Comparison of ENCODE assay signal across 10 cellular contexts in genomic region chr10:90652519-90652918, GRCh38.
DNase-seq lines count a peak whose midpoint lies in the region; ATAC-seq, FAIRE-seq and TF ChIP-seq lines count a peak whose summit lies in the region.
"Had no signal": no experiment of that assay in that cellular context is flagged by ENCODE, and none has a peak within 500 bp of the region (broad histone marks: within the 10 kb centered on the region; RNA-seq: fewer than 3 reads in every experiment).

No MANE protein-coding gene starts in this region.

- DNase-seq in ELR (ENCODE audit: low read depth), result peak; percentile 40
- no peak for DNase-seq in GM12878 (ENCODE audit: low read depth, low spot score)
- DNase-seq in CD8-positive, alpha-beta memory T cell, result no peak
- DNase-seq in NCI-H2171 (lab: John Stamatoyannopoulos, UW), result no peak
- DNase-seq: cerebellar nuclear complex had no signal

- H3F3A ChIP-seq in neural cell (ENCODE audit: insufficient read depth, low read length, poor library complexity, severe bottlenecking), result no peaks in the 10 kb centered on the region

- POLR2A ChIA-PET in GM12878 (lab: Charles Lee), result no interaction called here
- POLR2A ChIA-PET in CD8-positive, alpha-beta memory T cell (lab: Charles Lee), result no interaction called here

- H3K36me3 ChIP-seq in GM12878 (ENCODE audit: control insufficient read depth in 2 of 2, insufficient read depth in 2 of 2, low read length in 1 of 2) (no peaks in the 10 kb centered on the region), neural cell (ENCODE audit: insufficient read depth, low read length) (no peaks in the 10 kb centered on the region)
- no peaks in the 10 kb centered on the region for H3K36me3 ChIP-seq in CD8-positive, alpha-beta memory T cell (ENCODE audit: insufficient read depth, low read length)

- no peak overlapping the region for H3K4me3 Mint-ChIP-seq in CD8-positive, alpha-beta memory T cell

- RAD21 ChIA-PET in GM12878 (lab: Charles Lee; ENCODE audit: unreplicated experiment), result no interaction called here

- TF ChIP-seq EP300 in GM12878 (IDR thresholded peaks at IDR 0.05; ENCODE audit: borderline replicate concordance in 1 of 2, control insufficient read depth in 1 of 2, low read depth in 2 of 2, low read length in 2 of 2) (no peak), neural cell (conservative IDR thresholded peaks at IDR 0.05; ENCODE audit: poor library complexity, severe bottlenecking) (no peak)

- H3K4me3 ChIP-seq in GM12878 (no peak overlapping the region), neural cell (ENCODE audit: low read length) (no peak overlapping the region)
- H3K4me3 ChIP-seq in CD8-positive, alpha-beta memory T cell (ENCODE audit: low read length), result no peak overlapping the region

- H2AFZ ChIP-seq in GM12878 (ENCODE audit: control insufficient read depth, low read depth, low read length), result no peak overlapping the region
- no peak overlapping the region for H2AFZ ChIP-seq in neural cell (ENCODE audit: low read depth, low read length)

- no peak overlapping the region for H3K27ac Mint-ChIP-seq in CD8-positive, alpha-beta memory T cell

- TF ChIP-seq POLR2A in GM12878 (IDR thresholded peaks at IDR 0.05; ENCODE audit: low read depth, low read length), result no peak

- SMC1A ChIA-PET in GM12878 (lab: Charles Lee; ENCODE audit: uncharacterized antibody, unreplicated experiment), result interaction anchor here (0.6 to 1.3 kb wide), 3 partner anchors 213 to 700 kb away, joined by 3 read pairs; no protein-coding TSS in a partner anchor

- H3K79me2 ChIP-seq in GM12878 (ENCODE audit: control insufficient read depth, insufficient read depth, low read length) (no peaks in the 10 kb centered on the region), neural cell (replicated peaks; ENCODE audit: insufficient read depth, low read length) (no peaks in the 10 kb centered on the region)

- H3K9me3 Mint-ChIP-seq in CD8-positive, alpha-beta memory T cell, result peaks cover 0 to 5% (median 4%) of the 10 kb centered on the region in 5 donors

- H3K4me1 Mint-ChIP-seq in CD8-positive, alpha-beta memory T cell, result no peaks in the 10 kb centered on the region

- H3K27me3 ChIP-seq in GM12878 (replicated peaks in 1 of 2; ENCODE audit: control insufficient read depth in 2 of 2, insufficient read depth in 2 of 2, low read length in 1 of 2) (no peaks in the 10 kb centered on the region), neural cell (ENCODE audit: insufficient read depth, low read depth, low read length) (no peaks in the 10 kb centered on the region)
- H3K27me3 ChIP-seq in CD8-positive, alpha-beta memory T cell (ENCODE audit: insufficient read depth, low read length, poor library complexity, severe bottlenecking), result no peaks in the 10 kb centered on the region

- BruUV-seq in GM12878 (replicated peaks; lab: Mats Ljungman, UMichigan), result no TSS peak

- in situ Hi-C loops in GM12878 (cut with MboI), result no loop called here

- peaks cover 0 to 4% of the 10 kb centered on the region in 2 donors for H3K27me3 Mint-ChIP-seq in CD8-positive, alpha-beta memory T cell

- H3K9me3 ChIP-seq in GM12878 (replicated peaks; ENCODE audit: control insufficient read depth, insufficient read depth, low read length) (no peaks in the 10 kb centered on the region), neural cell (ENCODE audit: low read length) (no peaks in the 10 kb centered on the region)
- H3K9me3 ChIP-seq in CD8-positive, alpha-beta memory T cell (ENCODE audit: low read length), result no peaks in the 10 kb centered on the region

- TF ChIP-seq CTCF in LNCAP (IDR thresholded peaks at IDR 0.05) (peak; percentile 78), GM12878 (IDR thresholded peaks at IDR 0.05 in 2 of 3, conservative IDR thresholded peaks at IDR 0.05 in 1 of 3; ENCODE audit: control insufficient read depth in 2 of 3, extremely low read depth in 1 of 3, insufficient read depth in 1 of 3, low read depth in 3 of 3, low read length in 3 of 3) (peak; percentile 27 to 37 (median 35); a peak in 4 of 6 replicates), neural cell (IDR thresholded peaks at IDR 0.05; ENCODE audit: poor library complexity, severe bottlenecking) (peak; percentile 47)

- H3K9ac ChIP-seq in GM12878 (ENCODE audit: control insufficient read depth, insufficient read depth, low read length), result no peak overlapping the region
- H3K9ac ChIP-seq in neural cell (ENCODE audit: low read length), result no peak overlapping the region

- H4K20me1 ChIP-seq in GM12878 (ENCODE audit: control insufficient read depth, insufficient read depth), result no peaks in the 10 kb centered on the region
- no peaks in the 10 kb centered on the region for H4K20me1 ChIP-seq in neural cell (ENCODE audit: insufficient read depth)

- CTCF ChIA-PET in GM12878 (lab: Yijun Ruan, JAX), result interaction anchor here (1.0 to 1.5 kb wide), 3 partner anchors 10 to 858 kb away, joined by 3 to 6 read pairs (median 4); no protein-coding TSS in a partner anchor
- CTCF ChIA-PET in CD8-positive, alpha-beta memory T cell (lab: Charles Lee), result no interaction called here

- intact Hi-C loops in GM12878 (cut with micrococcal nuclease; ENCODE audit: unreplicated experiment), result loop anchor here (5.0 kb wide), 2 partner anchors 505 to 860 kb away; no protein-coding TSS in a partner anchor

- no peaks in the 10 kb centered on the region for H3K4me1 ChIP-seq in GM12878 (ENCODE audit: control insufficient read depth, insufficient read depth, low read length)
- H3K4me1 ChIP-seq in CD8-positive, alpha-beta memory T cell (ENCODE audit: insufficient read depth, low read length), result no peaks in the 10 kb centered on the region

- peak; percentile 50 for TF ChIP-seq RAD21 in GM12878 (IDR thresholded peaks at IDR 0.05; ENCODE audit: insufficient read depth, low read depth, low read length)
- peak; percentile 46 for TF ChIP-seq RAD21 in neural cell (conservative IDR thresholded peaks at IDR 0.05)

- peak; percentile 41 for FAIRE-seq in GM12878 (lab: Jason Lieb, UNC)

- H3K27ac ChIP-seq in GM12878 (ENCODE audit: control insufficient read depth, insufficient read depth) (no peak overlapping the region), neural cell (ENCODE audit: low read length) (no peak overlapping the region)
- no peak overlapping the region for H3K27ac ChIP-seq in CD8-positive, alpha-beta memory T cell (ENCODE audit: low read depth, low read length)

- peak; percentile 62 for ATAC-seq in GM12878
- ATAC-seq in HG02759 (IDR thresholded peaks at IDR 0.05; ENCODE audit: unreplicated experiment), result no peak
- ATAC-seq in GM21825 (IDR thresholded peaks at IDR 0.05; ENCODE audit: unreplicated experiment), result no peak
- ATAC-seq: sciatic nerve had no signal

- no peaks in the 10 kb centered on the region for H3K9me2 ChIP-seq in neural cell (ENCODE audit: insufficient read depth, low read length)

- no peaks in the 10 kb centered on the region for H3K36me3 Mint-ChIP-seq in CD8-positive, alpha-beta memory T cell

- H3K4me2 ChIP-seq in GM12878 (ENCODE audit: control insufficient read depth, insufficient read depth) (no peak overlapping the region), neural cell (ENCODE audit: low read length) (no peak overlapping the region)

TF ChIP-seq in GM12878, 131 proteins besides CTCF, POLR2A, EP300 and RAD21:
- TF ChIP-seq, protein P1, sequence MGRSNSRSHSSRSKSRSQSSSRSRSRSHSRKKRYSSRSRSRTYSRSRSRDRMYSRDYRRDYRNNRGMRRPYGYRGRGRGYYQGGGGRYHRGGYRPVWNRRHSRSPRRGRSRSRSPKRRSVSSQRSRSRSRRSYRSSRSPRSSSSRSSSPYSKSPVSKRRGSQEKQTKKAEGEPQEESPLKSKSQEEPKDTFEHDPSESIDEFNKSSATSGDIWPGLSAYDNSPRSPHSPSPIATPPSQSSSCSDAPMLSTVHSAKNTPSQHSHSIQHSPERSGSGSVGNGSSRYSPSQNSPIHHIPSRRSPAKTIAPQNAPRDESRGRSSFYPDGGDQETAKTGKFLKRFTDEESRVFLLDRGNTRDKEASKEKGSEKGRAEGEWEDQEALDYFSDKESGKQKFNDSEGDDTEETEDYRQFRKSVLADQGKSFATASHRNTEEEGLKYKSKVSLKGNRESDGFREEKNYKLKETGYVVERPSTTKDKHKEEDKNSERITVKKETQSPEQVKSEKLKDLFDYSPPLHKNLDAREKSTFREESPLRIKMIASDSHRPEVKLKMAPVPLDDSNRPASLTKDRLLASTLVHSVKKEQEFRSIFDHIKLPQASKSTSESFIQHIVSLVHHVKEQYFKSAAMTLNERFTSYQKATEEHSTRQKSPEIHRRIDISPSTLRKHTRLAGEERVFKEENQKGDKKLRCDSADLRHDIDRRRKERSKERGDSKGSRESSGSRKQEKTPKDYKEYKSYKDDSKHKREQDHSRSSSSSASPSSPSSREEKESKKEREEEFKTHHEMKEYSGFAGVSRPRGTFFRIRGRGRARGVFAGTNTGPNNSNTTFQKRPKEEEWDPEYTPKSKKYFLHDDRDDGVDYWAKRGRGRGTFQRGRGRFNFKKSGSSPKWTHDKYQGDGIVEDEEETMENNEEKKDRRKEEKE (IDR thresholded peaks at IDR 0.05), result no peak
- TF ChIP-seq SMC3 (IDR thresholded peaks at IDR 0.05; ENCODE audit: borderline replicate concordance, low read length), result peak; percentile 26; the same call in 1 of the 2 replicates
TF ChIP-seq in GM12878: peak in this region for 1.

TF ChIP-seq in neural cell, 6 proteins besides CTCF, POLR2A, EP300 and RAD21 (continues in another document):
- TF ChIP-seq, protein P2, sequence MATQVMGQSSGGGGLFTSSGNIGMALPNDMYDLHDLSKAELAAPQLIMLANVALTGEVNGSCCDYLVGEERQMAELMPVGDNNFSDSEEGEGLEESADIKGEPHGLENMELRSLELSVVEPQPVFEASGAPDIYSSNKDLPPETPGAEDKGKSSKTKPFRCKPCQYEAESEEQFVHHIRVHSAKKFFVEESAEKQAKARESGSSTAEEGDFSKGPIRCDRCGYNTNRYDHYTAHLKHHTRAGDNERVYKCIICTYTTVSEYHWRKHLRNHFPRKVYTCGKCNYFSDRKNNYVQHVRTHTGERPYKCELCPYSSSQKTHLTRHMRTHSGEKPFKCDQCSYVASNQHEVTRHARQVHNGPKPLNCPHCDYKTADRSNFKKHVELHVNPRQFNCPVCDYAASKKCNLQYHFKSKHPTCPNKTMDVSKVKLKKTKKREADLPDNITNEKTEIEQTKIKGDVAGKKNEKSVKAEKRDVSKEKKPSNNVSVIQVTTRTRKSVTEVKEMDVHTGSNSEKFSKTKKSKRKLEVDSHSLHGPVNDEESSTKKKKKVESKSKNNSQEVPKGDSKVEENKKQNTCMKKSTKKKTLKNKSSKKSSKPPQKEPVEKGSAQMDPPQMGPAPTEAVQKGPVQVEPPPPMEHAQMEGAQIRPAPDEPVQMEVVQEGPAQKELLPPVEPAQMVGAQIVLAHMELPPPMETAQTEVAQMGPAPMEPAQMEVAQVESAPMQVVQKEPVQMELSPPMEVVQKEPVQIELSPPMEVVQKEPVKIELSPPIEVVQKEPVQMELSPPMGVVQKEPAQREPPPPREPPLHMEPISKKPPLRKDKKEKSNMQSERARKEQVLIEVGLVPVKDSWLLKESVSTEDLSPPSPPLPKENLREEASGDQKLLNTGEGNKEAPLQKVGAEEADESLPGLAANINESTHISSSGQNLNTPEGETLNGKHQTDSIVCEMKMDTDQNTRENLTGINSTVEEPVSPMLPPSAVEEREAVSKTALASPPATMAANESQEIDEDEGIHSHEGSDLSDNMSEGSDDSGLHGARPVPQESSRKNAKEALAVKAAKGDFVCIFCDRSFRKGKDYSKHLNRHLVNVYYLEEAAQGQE (IDR thresholded peaks at IDR 0.05; ENCODE audit: borderline replicate concordance), result no peak
- no peak for TF ChIP-seq EZH2 (IDR thresholded peaks at IDR 0.05; ENCODE audit: borderline replicate concordance, insufficient read depth, low read length, poor library complexity, severe bottlenecking)
